In the genomic region with DNA sequence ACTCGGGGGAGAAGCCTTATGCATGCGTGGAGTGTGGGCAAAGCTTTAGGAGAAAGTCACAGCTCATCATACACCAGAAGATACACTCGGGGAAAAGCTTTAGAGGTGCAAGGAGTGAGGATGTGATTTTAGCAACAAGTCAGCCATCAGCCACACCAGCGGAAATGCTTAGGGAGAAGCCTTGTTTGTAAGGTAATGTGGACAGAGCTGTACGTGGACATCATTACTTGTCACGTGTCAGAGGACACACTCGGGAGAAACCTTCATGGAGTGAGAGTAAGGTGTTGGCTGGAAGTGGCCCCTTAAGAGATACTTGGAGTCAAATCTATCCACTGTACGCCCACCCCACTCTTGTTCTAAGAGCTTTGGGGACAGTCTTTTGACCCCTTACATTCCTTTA, we compare ENCODE assay signal across 1 cellular context.
TF ChIP-seq lines count a peak whose summit lies in the region.

No MANE protein-coding gene starts in this region.

TF ChIP-seq in GM12878, 131 proteins besides CTCF, POLR2A, EP300 and RAD21:
- TF ChIP-seq, protein P1, sequence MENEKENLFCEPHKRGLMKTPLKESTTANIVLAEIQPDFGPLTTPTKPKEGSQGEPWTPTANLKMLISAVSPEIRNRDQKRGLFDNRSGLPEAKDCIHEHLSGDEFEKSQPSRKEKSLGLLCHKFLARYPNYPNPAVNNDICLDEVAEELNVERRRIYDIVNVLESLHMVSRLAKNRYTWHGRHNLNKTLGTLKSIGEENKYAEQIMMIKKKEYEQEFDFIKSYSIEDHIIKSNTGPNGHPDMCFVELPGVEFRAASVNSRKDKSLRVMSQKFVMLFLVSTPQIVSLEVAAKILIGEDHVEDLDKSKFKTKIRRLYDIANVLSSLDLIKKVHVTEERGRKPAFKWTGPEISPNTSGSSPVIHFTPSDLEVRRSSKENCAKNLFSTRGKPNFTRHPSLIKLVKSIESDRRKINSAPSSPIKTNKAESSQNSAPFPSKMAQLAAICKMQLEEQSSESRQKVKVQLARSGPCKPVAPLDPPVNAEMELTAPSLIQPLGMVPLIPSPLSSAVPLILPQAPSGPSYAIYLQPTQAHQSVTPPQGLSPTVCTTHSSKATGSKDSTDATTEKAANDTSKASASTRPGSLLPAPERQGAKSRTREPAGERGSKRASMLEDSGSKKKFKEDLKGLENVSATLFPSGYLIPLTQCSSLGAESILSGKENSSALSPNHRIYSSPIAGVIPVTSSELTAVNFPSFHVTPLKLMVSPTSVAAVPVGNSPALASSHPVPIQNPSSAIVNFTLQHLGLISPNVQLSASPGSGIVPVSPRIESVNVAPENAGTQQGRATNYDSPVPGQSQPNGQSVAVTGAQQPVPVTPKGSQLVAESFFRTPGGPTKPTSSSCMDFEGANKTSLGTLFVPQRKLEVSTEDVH (IDR thresholded peaks at IDR 0.05; ENCODE audit: low read depth, partially characterized antibody) = no peak
- no peak for TF ChIP-seq HDAC6 (IDR thresholded peaks at IDR 0.05; ENCODE audit: unreplicated experiment)
- TF ChIP-seq, protein P2, sequence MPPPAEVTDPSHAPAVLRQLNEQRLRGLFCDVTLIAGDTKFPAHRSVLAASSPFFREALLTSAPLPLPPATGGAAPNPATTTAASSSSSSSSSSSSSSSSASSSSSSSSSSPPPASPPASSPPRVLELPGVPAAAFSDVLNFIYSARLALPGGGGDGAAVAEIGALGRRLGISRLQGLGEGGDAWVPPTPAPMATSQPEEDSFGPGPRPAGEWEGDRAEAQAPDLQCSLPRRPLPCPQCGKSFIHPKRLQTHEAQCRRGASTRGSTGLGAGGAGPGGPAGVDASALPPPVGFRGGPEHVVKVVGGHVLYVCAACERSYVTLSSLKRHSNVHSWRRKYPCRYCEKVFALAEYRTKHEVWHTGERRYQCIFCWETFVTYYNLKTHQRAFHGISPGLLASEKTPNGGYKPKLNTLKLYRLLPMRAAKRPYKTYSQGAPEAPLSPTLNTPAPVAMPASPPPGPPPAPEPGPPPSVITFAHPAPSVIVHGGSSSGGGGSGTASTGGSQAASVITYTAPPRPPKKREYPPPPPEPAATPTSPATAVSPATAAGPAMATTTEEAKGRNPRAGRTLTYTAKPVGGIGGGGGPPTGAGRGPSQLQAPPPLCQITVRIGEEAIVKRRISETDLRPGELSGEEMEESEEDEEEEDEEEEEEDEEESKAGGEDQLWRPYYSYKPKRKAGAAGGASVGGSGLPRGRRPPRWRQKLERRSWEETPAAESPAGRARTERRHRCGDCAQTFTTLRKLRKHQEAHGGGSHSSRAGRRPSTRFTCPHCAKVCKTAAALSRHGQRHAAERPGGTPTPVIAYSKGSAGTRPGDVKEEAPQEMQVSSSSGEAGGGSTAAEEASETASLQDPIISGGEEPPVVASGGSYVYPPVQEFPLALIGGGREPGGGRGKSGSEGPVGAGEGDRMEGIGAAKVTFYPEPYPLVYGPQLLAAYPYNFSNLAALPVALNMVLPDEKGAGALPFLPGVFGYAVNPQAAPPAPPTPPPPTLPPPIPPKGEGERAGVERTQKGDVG (CRISPR knock-in tag; IDR thresholded peaks at IDR 0.05) = no peak
- TF ChIP-seq, protein P3, sequence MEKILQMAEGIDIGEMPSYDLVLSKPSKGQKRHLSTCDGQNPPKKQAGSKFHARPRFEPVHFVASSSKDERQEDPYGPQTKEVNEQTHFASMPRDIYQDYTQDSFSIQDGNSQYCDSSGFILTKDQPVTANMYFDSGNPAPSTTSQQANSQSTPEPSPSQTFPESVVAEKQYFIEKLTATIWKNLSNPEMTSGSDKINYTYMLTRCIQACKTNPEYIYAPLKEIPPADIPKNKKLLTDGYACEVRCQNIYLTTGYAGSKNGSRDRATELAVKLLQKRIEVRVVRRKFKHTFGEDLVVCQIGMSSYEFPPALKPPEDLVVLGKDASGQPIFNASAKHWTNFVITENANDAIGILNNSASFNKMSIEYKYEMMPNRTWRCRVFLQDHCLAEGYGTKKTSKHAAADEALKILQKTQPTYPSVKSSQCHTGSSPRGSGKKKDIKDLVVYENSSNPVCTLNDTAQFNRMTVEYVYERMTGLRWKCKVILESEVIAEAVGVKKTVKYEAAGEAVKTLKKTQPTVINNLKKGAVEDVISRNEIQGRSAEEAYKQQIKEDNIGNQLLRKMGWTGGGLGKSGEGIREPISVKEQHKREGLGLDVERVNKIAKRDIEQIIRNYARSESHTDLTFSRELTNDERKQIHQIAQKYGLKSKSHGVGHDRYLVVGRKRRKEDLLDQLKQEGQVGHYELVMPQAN (conservative IDR thresholded peaks at IDR 0.05) = no peak
- TF ChIP-seq, protein P4, sequence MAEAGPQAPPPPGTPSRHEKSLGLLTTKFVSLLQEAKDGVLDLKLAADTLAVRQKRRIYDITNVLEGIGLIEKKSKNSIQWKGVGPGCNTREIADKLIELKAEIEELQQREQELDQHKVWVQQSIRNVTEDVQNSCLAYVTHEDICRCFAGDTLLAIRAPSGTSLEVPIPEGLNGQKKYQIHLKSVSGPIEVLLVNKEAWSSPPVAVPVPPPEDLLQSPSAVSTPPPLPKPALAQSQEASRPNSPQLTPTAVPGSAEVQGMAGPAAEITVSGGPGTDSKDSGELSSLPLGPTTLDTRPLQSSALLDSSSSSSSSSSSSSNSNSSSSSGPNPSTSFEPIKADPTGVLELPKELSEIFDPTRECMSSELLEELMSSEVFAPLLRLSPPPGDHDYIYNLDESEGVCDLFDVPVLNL (IDR thresholded peaks at IDR 0.05; ENCODE audit: low read depth, low read length) = no peak
- TF ChIP-seq SMAD1 (IDR thresholded peaks at IDR 0.05; ENCODE audit: low read depth, partially characterized antibody) = no peak
